In the genomic region with DNA sequence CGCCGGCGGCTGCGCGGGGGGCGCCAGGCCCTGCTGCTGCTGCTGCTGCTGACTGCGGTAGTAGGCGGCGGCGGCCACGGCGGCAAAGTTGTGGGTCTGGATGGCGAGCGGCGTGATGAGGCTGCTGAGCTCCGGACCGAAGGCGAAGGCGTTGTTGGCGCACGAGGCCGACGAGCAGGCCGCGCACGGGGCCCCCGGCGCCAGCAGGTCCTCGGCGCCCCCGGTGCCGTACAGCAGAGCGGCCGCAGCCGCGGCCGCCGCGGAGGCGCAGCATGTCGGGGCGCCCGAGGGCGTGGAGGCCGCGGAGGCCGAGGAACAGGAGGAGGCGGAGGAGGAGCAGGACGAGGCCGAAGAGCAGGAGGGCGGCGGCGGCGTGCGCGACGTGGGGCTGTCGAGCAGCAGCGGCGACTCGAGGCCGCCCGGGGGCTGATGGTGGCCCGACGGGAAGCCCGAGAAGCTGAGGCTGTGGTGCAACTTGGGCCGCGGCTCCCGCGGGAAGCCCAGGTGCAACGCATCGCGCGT, we compare ENCODE assay signal across 8 cellular contexts. TPM values are rescaled to one million over a fixed set of nuclear protein-coding genes. Genes with fewer than 3 reads are reported as not detected.
DNase-seq lines count a peak whose midpoint lies in the region; TF ChIP-seq lines count a peak whose summit lies in the region.

No MANE protein-coding gene starts in this region.

- TF ChIP-seq CTCF in GM12864 (IDR thresholded peaks at IDR 0.05; ENCODE audit: low read depth, low read length, missing control alignments) (no peak), thyroid gland (IDR thresholded peaks at IDR 0.05) (no peak)

- WGBS in thyroid gland, 2 donors = 1% methylated on average over 23 of the region's 74 CpGs; no CpG with 5 or more reads in 1 of the 2 donors

- H3K4me3 ChIP-seq in GM12864 (ENCODE audit: low read depth, low read length) (peak overlapping the region; percentile 87), mucosa of rectum (ENCODE audit: low read length in 2 of 2) (peak overlapping the region; percentile 95 to 99), thyroid gland (replicated peaks in 1 of 3) (peak overlapping the region; percentile 91 to 99 (median 97))

- H3K4me1 ChIP-seq in mucosa of rectum (ENCODE audit: control insufficient read depth in 2 of 2, insufficient read depth in 2 of 2, low read length in 2 of 2) = peaks cover 28 to 43% of the 10 kb centered on the region in 2 donors
- H3K4me1 ChIP-seq in thyroid gland = peaks cover 27 to 35% of the 10 kb centered on the region in 2 donors

- intact Hi-C loops in thyroid gland (cut with DNase I) (loop anchor here (5.0 kb wide), 2 partner anchors 277 to 397 kb away; no protein-coding TSS in a partner anchor), posterior vena cava (cut with DNase I) (loop anchor here (5.0 to 10.0 kb wide), 8 partner anchors 147 to 1282 kb away; no protein-coding TSS in a partner anchor)

- no peaks in the 10 kb centered on the region for H3K9me3 ChIP-seq in mucosa of rectum (ENCODE audit: control insufficient read depth in 2 of 2, low read length in 2 of 2)
- no peaks in the 10 kb centered on the region for H3K9me3 ChIP-seq in thyroid gland

- H3K27ac ChIP-seq in cingulate gyrus (ENCODE audit: low read depth, low read length) = peak overlapping the region; percentile 84
- H3K27ac ChIP-seq in mucosa of rectum (ENCODE audit: low read depth in 2 of 2, low read length in 2 of 2) = peak overlapping the region; percentile 99 to 100
- H3K27ac ChIP-seq in thyroid gland = peak overlapping the region; percentile 99 to 100 (median 100)

- H3K36me3 ChIP-seq in mucosa of rectum (ENCODE audit: control insufficient read depth in 2 of 2, insufficient read depth in 2 of 2, low read length in 2 of 2) (peaks cover 23 to 36% of the 10 kb centered on the region in 2 donors), thyroid gland (peaks cover 44 to 45% of the 10 kb centered on the region in 2 donors)

- H3K9ac ChIP-seq in mucosa of rectum (ENCODE audit: low read depth in 1 of 2, low read length in 2 of 2) = peak overlapping the region; percentile 95 to 99

- TF ChIP-seq POLR2A in thyroid gland (IDR thresholded peaks at IDR 0.05) = no peak

- DNase-seq in GM12864 (ENCODE audit: low read depth) (no peak), T-helper 2 cell (peak; percentile 23 to 67 (median 38)), thyroid gland (peak in 1 of 2 donors; percentile 11), dedifferentiated amniotic fluid mesenchymal stem cell (ENCODE audit: extremely low spot score) (no peak), posterior vena cava (ENCODE audit: low spot score) (no peak), DMS153 treated with DMSO at 0.1 percent for 48 hours (lab: John Stamatoyannopoulos, UW; ENCODE audit: unreplicated experiment) (no peak)

- no peaks in the 10 kb centered on the region for H3K27me3 ChIP-seq in mucosa of rectum (ENCODE audit: control insufficient read depth in 2 of 2, insufficient read depth in 2 of 2, low read length in 2 of 2)
- no peaks in the 10 kb centered on the region for H3K27me3 ChIP-seq in thyroid gland

RNA-seq across cellular contexts. Expression of a gene that starts 1.8 kb away (rescaled TPM):
- total RNA-seq in thyroid gland (100 to 1,000 TPM; 146 to 287 (median 172) TPM), posterior vena cava (100 to 1,000 TPM; 123 to 148 TPM)

Comparison
In these comparisons a context has a peak if more than half of its experiments do, and no peak if none do; other contexts are left out.
1. DNase-seq: peak in T-helper 2 cell (5 of 5); none in GM12864 (single experiment), dedifferentiated amniotic fluid mesenchymal stem cell (single experiment), posterior vena cava (single experiment) and DMS153 treated with DMSO at 0.1 percent for 48 hours (single experiment).
2. Peak in every context shown above with its lines, with median percentiles within 50 percentile points of each other: H3K4me3 ChIP-seq and H3K27ac ChIP-seq.